ENCODE assay signal across 8 cellular contexts in the genomic region with DNA sequence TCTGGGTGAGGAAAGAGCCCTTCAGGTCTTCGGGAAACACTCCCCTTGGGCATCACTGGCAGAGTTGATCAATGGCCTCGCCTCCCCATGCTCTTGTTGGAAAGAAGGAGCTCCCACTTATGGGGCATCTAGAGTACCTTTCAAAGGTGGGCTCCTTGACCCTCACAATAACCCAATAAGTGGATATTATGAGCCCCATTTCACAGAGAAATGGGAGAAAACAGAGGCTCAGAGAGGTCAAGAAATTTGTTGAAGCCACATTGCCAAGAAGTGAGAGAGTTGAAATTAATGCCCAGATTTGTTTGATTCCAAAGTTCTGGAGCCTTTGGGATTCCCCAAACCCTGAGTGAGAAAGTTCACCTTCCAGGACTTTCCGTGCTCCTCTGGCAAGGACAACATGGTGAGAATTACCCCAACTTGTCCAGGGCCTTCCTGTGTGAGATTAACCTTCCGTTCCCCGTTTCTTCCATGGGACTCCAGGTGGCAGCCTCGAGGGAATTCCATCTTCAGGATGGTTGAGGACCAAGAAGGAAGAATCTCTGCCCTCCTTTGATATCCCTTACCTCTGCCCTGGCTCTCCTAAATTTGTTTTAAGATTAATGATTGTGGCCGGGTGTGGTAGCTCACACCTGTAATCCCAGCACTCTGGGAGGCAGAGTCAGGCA. TPM values are rescaled to one million over a fixed set of nuclear protein-coding genes. Genes with fewer than 3 reads are reported as not detected.
DNase-seq lines count a peak whose midpoint lies in the region; ATAC-seq, FAIRE-seq and TF ChIP-seq lines count a peak whose summit lies in the region.

No MANE protein-coding gene starts in this region.

- H3K4me1 ChIP-seq in SJCRH30 = peaks cover 21% of the 10 kb centered on the region
- H3K4me1 ChIP-seq in esophagus squamous epithelium = peaks cover 26 to 38% (median 30%) of the 10 kb centered on the region in 3 donors
- H3K4me1 ChIP-seq in prostate gland (replicated peaks) = peaks cover 14% of the 10 kb centered on the region

- intact Hi-C loops in esophagus squamous epithelium (cut with DNase I) = loop anchor here (10.0 kb wide), 1 partner anchor 50 kb away; a partner anchor contains a TSS
- intact Hi-C loops in prostate gland (cut with DNase I) = loop anchor here (2.0 to 5.0 kb wide), 5 partner anchors 48 to 213 kb away; a partner anchor contains a TSS

- H3K9me3 ChIP-seq in SJCRH30 (replicated peaks) (no peaks in the 10 kb centered on the region), esophagus squamous epithelium (no peaks in the 10 kb centered on the region), prostate gland (no peaks in the 10 kb centered on the region)

- H3K27me3 ChIP-seq in SJCRH30 = no peaks in the 10 kb centered on the region
- H3K27me3 ChIP-seq in esophagus squamous epithelium = no peaks in the 10 kb centered on the region
- no peaks in the 10 kb centered on the region for H3K27me3 ChIP-seq in prostate gland (replicated peaks; ENCODE audit: insufficient read depth)

- no peak overlapping the region for H3K4me3 ChIP-seq in SJCRH30
- H3K4me3 ChIP-seq in esophagus squamous epithelium = peak overlapping the region in 1 of 4 donors; percentile 6
- no peak overlapping the region for H3K4me3 ChIP-seq in prostate gland

- H3K27ac ChIP-seq in SJCRH30 (peak overlapping the region; percentile 27; the same call in 1 of the 2 replicates), esophagus squamous epithelium (peak overlapping the region; percentile 81 to 97 (median 94)), prostate gland (peak overlapping the region; percentile 86 to 94)

- no peaks in the 10 kb centered on the region for H3K36me3 ChIP-seq in SJCRH30
- H3K36me3 ChIP-seq in esophagus squamous epithelium = peaks cover 0 to 5% (median 0%) of the 10 kb centered on the region in 3 donors
- H3K36me3 ChIP-seq in prostate gland = no peaks in the 10 kb centered on the region

- WGBS in esophagus squamous epithelium, 2 donors = 36 to 39% methylated on average over 4 to 7 of the region's 7 CpGs
- WGBS in prostate gland = 59% methylated on average over 7 of the region's 7 CpGs

- no peak for ATAC-seq in activated CD4-positive, CD25-positive, alpha-beta regulatory T cell treated with anti-CD3 and anti-CD28 coated beads, Interleukin-2, amount 50 U/mL, for 24 hours
- no peak for ATAC-seq in HG03280 (IDR thresholded peaks at IDR 0.05; ENCODE audit: unreplicated experiment)

- FAIRE-seq in GM19239 (lab: Jason Lieb, UNC) = no peak

- DNase-seq in ELF-1 (ENCODE audit: low read depth, low spot score) = peak; percentile 35
- no peak for DNase-seq in SJCRH30
- no peak for DNase-seq in esophagus squamous epithelium (lab: John Stamatoyannopoulos, UW)
- no peak for DNase-seq in prostate gland (ENCODE audit: low spot score)
- DNase-seq in GM19239 (ENCODE audit: insufficient read length, low spot score) = no peak
- DNase-seq in stimulated activated CD8-positive, alpha-beta memory T cell treated with anti-CD3 and anti-CD28 coated beads, Interleukin-4, amount 100 ng/mL, for 48 hours = no peak

- no peak for TF ChIP-seq POLR2A in esophagus squamous epithelium (IDR thresholded peaks at IDR 0.05)
- no peak for TF ChIP-seq POLR2A in prostate gland (IDR thresholded peaks at IDR 0.05)

- no peak for TF ChIP-seq CTCF in esophagus squamous epithelium (IDR thresholded peaks at IDR 0.05)
- no peak for TF ChIP-seq CTCF in prostate gland (IDR thresholded peaks at IDR 0.05)

RNA-seq across cellular contexts. Expression of a gene that starts 7.5 kb away (rescaled TPM):
- total RNA-seq in SJCRH30 (2014; rRNA removed; shearing (Covaris generic)) = 300 and 311 TPM in 2 replicates
- total RNA-seq in esophagus squamous epithelium = 100 to 1,000 TPM; 116 to 165 (median 127) TPM
- 100 to 1,000 TPM; 124 to 240 TPM for total RNA-seq in prostate gland

RNA-seq across cellular contexts. Expression of a gene that starts 21.1 kb away (rescaled TPM):
- not detected in 2 replicates for total RNA-seq in SJCRH30 (2014; rRNA removed; shearing (Covaris generic))
- total RNA-seq in esophagus squamous epithelium (10 to 100 TPM; 12.8 to 46.0 (median 17.4) TPM), prostate gland (1 to 10 TPM in 1 of 2 donors, under 1 TPM in 1; 0.59 to 1.9 TPM)

RNA-seq across cellular contexts. Expression of a gene that starts 32.6 kb away (rescaled TPM):
- 0.28 TPM in 1 of 2 replicates, not detected in the other for total RNA-seq in SJCRH30 (2014; rRNA removed; shearing (Covaris generic))
- total RNA-seq in esophagus squamous epithelium = 1 to 10 TPM in 2 of 4 donors, under 1 TPM in 1, not detected in 1; 0.35 to 4.0 (median 3.2) TPM
- total RNA-seq in prostate gland = 10 to 100 TPM in 1 of 2 donors, 1 to 10 TPM in 1; 2.3 to 49.6 TPM

RNA-seq across cellular contexts. Expression of a gene that starts 46.6 kb away (rescaled TPM):
- 63.8 and 67.7 TPM in 2 replicates for total RNA-seq in SJCRH30 (2014; rRNA removed; shearing (Covaris generic))
- 10 to 100 TPM; 36.0 to 51.9 (median 48.2) TPM for total RNA-seq in esophagus squamous epithelium
- total RNA-seq in prostate gland = 10 to 100 TPM; 14.5 to 42.9 TPM

RNA-seq across cellular contexts. Expression of a gene that starts 48.3 kb away (rescaled TPM):
- 25.1 and 28.7 TPM in 2 replicates for total RNA-seq in SJCRH30 (2014; rRNA removed; shearing (Covaris generic))
- total RNA-seq in esophagus squamous epithelium = 10 to 100 TPM in 3 of 4 donors, 1 to 10 TPM in 1; 8.3 to 37.0 (median 26.9) TPM
- 10 to 100 TPM; 75.5 to 78.9 TPM for total RNA-seq in prostate gland

Comparison
In these comparisons a context has a peak if more than half of its experiments do, and no peak if none do; other contexts are left out.
1. H3K27ac ChIP-seq: peak in every context shown above with its lines; median percentile 94 in esophagus squamous epithelium; 90 in prostate gland; 27 in SJCRH30.
2. RNA of a gene that starts 21.1 kb away (total RNA-seq): 12.8 to 46.0 TPM in esophagus squamous epithelium; 0.59 to 1.9 TPM in prostate gland and not detected in SJCRH30; every median in the first group is over 4 times any median in the second.